Comparison of ENCODE assay signal across 10 cellular contexts in the genomic region with DNA sequence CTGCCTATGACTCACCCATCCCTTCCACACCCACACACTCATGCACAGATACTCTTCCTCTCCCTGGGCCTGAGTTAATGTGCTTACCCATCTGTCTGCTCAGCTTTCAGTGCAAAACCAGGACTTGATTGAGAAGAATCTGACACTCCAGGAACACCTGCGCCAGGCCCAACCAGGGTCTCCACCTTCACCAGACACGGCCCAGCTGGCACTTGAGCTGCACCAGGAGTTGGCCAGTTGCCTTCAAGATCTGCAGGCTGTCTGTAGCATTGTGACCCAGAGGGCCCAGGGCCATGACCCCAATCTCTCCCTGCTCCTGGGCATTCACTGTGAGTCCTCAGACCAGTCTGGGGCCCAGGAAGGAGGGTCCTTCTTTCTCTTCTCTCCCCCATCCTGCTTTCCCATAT. TPM values are rescaled to one million over a fixed set of nuclear protein-coding genes. Genes with fewer than 3 reads are reported as not detected.
DNase-seq lines count a peak whose midpoint lies in the region; ATAC-seq and TF ChIP-seq lines count a peak whose summit lies in the region.
"Had no signal": no experiment of that assay in that cellular context is flagged by ENCODE, and none has a peak within 500 bp of the region (broad histone marks: within the 10 kb centered on the region; RNA-seq: fewer than 3 reads in every experiment).

No MANE protein-coding gene starts in this region.

- intact Hi-C loops in left lung (cut with DNase I): no loop called here
- intact Hi-C loops in testis (cut with DNase I; ENCODE audit: low total_unique reads): loop anchor here (10.0 kb wide), 1 partner anchor 48 kb away; no protein-coding TSS in a partner anchor

- no peak for TF ChIP-seq POLR2A in testis (IDR thresholded peaks at IDR 0.05)

- H3K27me3 Mint-ChIP-seq in activated T-helper 17 cell treated with anti-CD3 and anti-CD28 coated beads, Interleukin-2, amount 50 U/mL, for 72 hours: no peaks in the 10 kb centered on the region

- peaks cover 92% of the 10 kb centered on the region for H3K36me3 Mint-ChIP-seq in activated T-helper 17 cell treated with anti-CD3 and anti-CD28 coated beads, Interleukin-2, amount 50 U/mL, for 72 hours (ENCODE audit: low read depth)

- H3K9me3 ChIP-seq in left lung (no peaks in the 10 kb centered on the region), testis (no peaks in the 10 kb centered on the region)

- no peak overlapping the region for H3K4me3 ChIP-seq in left lung
- no peak overlapping the region for H3K4me3 ChIP-seq in testis

- H3K27me3 ChIP-seq in left lung (no peaks in the 10 kb centered on the region), testis (no peaks in the 10 kb centered on the region)

- H3K27ac ChIP-seq in left lung (peak overlapping the region; percentile 94 to 98), testis (peak overlapping the region; percentile 63 to 89)

- peaks cover 47% of the 10 kb centered on the region for H3K4me1 Mint-ChIP-seq in activated T-helper 17 cell treated with anti-CD3 and anti-CD28 coated beads, Interleukin-2, amount 50 U/mL, for 72 hours

- H3K4me3 Mint-ChIP-seq in activated T-helper 17 cell treated with anti-CD3 and anti-CD28 coated beads, Interleukin-2, amount 50 U/mL, for 72 hours: peak overlapping the region; percentile 91

- DNase-seq in SKM-1 treated with dmso at 0.1 percent for 144 hours (lab: John Stamatoyannopoulos, UW; ENCODE audit: unreplicated experiment): peak; percentile 76
- DNase-seq in SKM-1 (lab: John Stamatoyannopoulos, UW; ENCODE audit: unreplicated experiment): no peak
- DNase-seq in left lung: peak in 1 of 2 donors; percentile 82
- no peak for DNase-seq in testis
- no peak for DNase-seq in stimulated activated CD4-positive, alpha-beta T cell treated with anti-CD3 and anti-CD28 coated beads, Interleukin-4, amount 100 ng/mL, for 4 hours
- DNase-seq in activated CD8-positive, alpha-beta memory T cell treated with anti-CD3 and anti-CD28 coated beads, Interleukin-2, amount 50 U/mL, for 48 hours: no peak
- DNase-seq: activated CD4-positive, alpha-beta T cell treated with anti-CD3 and anti-CD28 coated beads, Interleukin-2, amount 50 U/mL, for 1 hour; MM.1S had no signal

- no peaks in the 10 kb centered on the region for H3K9me3 Mint-ChIP-seq in activated T-helper 17 cell treated with anti-CD3 and anti-CD28 coated beads, Interleukin-2, amount 50 U/mL, for 72 hours

- 94 to 95% methylated on average over 2 of the region's 2 CpGs for WGBS in testis, 2 donors

- H3K4me1 ChIP-seq in left lung (peaks cover 49 to 66% of the 10 kb centered on the region in 2 donors), testis (peaks cover 31% of the 10 kb centered on the region)

- H3K36me3 ChIP-seq in left lung (peaks cover 0 to 15% of the 10 kb centered on the region in 2 donors), testis (ENCODE audit: low read depth, missing control alignments) (no peaks in the 10 kb centered on the region)

- no peak for ATAC-seq in activated T-helper 17 cell treated with anti-CD3 and anti-CD28 coated beads, Interleukin-2, amount 50 U/mL, for 72 hours (replicated peaks)
- ATAC-seq in left lung (no peak), GM18868 (IDR thresholded peaks at IDR 0.05; ENCODE audit: unreplicated experiment) (no peak)

- TF ChIP-seq CTCF in left lung (IDR thresholded peaks at IDR 0.05) (no peak), testis (IDR thresholded peaks at IDR 0.05) (no peak)

- H3K27ac Mint-ChIP-seq in activated T-helper 17 cell treated with anti-CD3 and anti-CD28 coated beads, Interleukin-2, amount 50 U/mL, for 72 hours: peak overlapping the region; percentile 82

RNA-seq across cellular contexts. Expression of a gene that starts 3.5 kb away (rescaled TPM):
- 100 to 1,000 TPM; 258 to 280 TPM for total RNA-seq in activated T-helper 17 cell treated with anti-CD3 and anti-CD28 coated beads, Interleukin-2, amount 50 U/mL, for 72 hours
- total RNA-seq in left lung (100 to 1,000 TPM; 210 to 347 TPM), testis (10 to 100 TPM; 24.4 to 25.4 TPM)
- polyA plus RNA-seq in testis (ENCODE audit: insufficient read depth, low read depth, low replicate concordance): 76.6 TPM

RNA-seq across cellular contexts. Expression of a gene that starts 30.0 kb away (rescaled TPM):
- 10 to 100 TPM; 17.9 to 23.2 TPM for total RNA-seq in activated T-helper 17 cell treated with anti-CD3 and anti-CD28 coated beads, Interleukin-2, amount 50 U/mL, for 72 hours
- total RNA-seq in left lung (10 to 100 TPM; 24.0 to 43.1 TPM), testis (10 to 100 TPM; 39.7 to 51.7 TPM)
- polyA plus RNA-seq in testis (ENCODE audit: insufficient read depth, low read depth, low replicate concordance): 65.9 TPM

RNA-seq across cellular contexts. Expression of a gene that starts 41.3 kb away (rescaled TPM):
- total RNA-seq in activated T-helper 17 cell treated with anti-CD3 and anti-CD28 coated beads, Interleukin-2, amount 50 U/mL, for 72 hours: 100 to 1,000 TPM; 218 to 542 TPM
- total RNA-seq in left lung: 100 to 1,000 TPM in 1 of 2 donors, 10 to 100 TPM in 1; 96.7 to 170 TPM
- 1 to 10 TPM in 1 of 2 donors, not detected in 1; 3.0 TPM for total RNA-seq in testis
- polyA plus RNA-seq in testis (ENCODE audit: insufficient read depth, low read depth, low replicate concordance): 23.8 TPM

RNA-seq across cellular contexts. Expression of a gene that starts 42.4 kb away (rescaled TPM):
- total RNA-seq in activated T-helper 17 cell treated with anti-CD3 and anti-CD28 coated beads, Interleukin-2, amount 50 U/mL, for 72 hours: 10 to 100 TPM; 34.8 to 37.7 TPM
- total RNA-seq in left lung: 10 to 100 TPM; 12.1 to 13.6 TPM
- 10 to 100 TPM; 52.1 to 61.8 TPM for total RNA-seq in testis
- 82.5 TPM for polyA plus RNA-seq in testis (ENCODE audit: insufficient read depth, low read depth, low replicate concordance)

Comparison
In these comparisons a context has a peak if more than half of its experiments do, and no peak if none do; other contexts are left out.
1. RNA of a gene that starts 3.5 kb away (total RNA-seq): 210 to 347 TPM in left lung and 258 to 280 TPM in activated T-helper 17 cell treated with anti-CD3 and anti-CD28 coated beads, Interleukin-2, amount 50 U/mL, for 72 hours; 24.4 to 25.4 TPM in testis; every median in the first group is over 4 times any median in the second.
2. RNA of a gene that starts 41.3 kb away (total RNA-seq): 218 to 542 TPM in activated T-helper 17 cell treated with anti-CD3 and anti-CD28 coated beads, Interleukin-2, amount 50 U/mL, for 72 hours and 96.7 to 170 TPM in left lung; 3.0 TPM in testis; every median in the first group is over 10 times any median in the second.